26 cellular contexts compared by ENCODE assay signal in the genomic region with DNA sequence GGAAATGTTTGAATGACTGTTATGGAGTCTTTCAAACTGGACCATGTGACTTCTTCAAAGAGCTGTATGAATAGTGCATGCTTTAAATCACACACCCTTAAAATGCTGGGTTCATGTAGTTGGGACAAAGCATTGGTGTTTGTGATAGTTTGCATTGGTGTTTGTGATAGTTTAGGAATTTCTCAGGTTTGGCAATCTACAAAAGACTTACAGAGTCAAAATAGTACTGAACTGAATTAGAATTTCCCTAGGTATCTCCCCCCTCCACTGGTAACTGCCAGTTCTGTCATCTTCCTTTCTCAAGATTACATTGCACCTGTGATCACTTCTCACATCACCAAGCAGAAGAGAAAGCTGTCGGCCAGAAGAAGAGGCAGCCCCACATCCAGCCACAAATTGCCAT.
DNase-seq lines count a peak whose midpoint lies in the region; ATAC-seq, FAIRE-seq and TF ChIP-seq lines count a peak whose summit lies in the region.
"Had no signal": no experiment of that assay in that cellular context is flagged by ENCODE, and none has a peak within 500 bp of the region (broad histone marks: within the 10 kb centered on the region; RNA-seq: fewer than 3 reads in every experiment).

No MANE protein-coding gene starts in this region.

- no peak for FAIRE-seq in HTR-8/SVneo (lab: Jason Lieb, UNC)
- FAIRE-seq: astrocyte, GM18507, pancreas had no signal

- H3K79me2 ChIP-seq in DND-41 (ENCODE audit: insufficient read depth, low read length) (no peaks in the 10 kb centered on the region), smooth muscle cell (ENCODE audit: low read depth) (no peaks in the 10 kb centered on the region)

- H3K27me3 ChIP-seq in DND-41 (ENCODE audit: insufficient read depth, low read length, poor library complexity) (no peaks in the 10 kb centered on the region), smooth muscle cell (ENCODE audit: low read depth) (no peaks in the 10 kb centered on the region)
- H3K27me3 ChIP-seq: pancreas, upper lobe of left lung had no signal

- no peak overlapping the region for H3K4me3 Mint-ChIP-seq in activated CD4-positive, alpha-beta memory T cell treated with anti-CD3 and anti-CD28 coated beads for 36 hours
- H3K4me3 Mint-ChIP-seq: CD8-positive, alpha-beta memory T cell; naive thymus-derived CD8-positive, alpha-beta T cell had no signal

- H2AFZ ChIP-seq in DND-41 (ENCODE audit: low read depth, low read length): peak overlapping the region; percentile 63
- no peak overlapping the region for H2AFZ ChIP-seq in smooth muscle cell (ENCODE audit: low read depth)

- H3K4me2 ChIP-seq in DND-41 (ENCODE audit: insufficient read depth, low read length) (peak overlapping the region; percentile 22), smooth muscle cell (no peak overlapping the region)

- H3K4me1 Mint-ChIP-seq in activated CD4-positive, alpha-beta memory T cell treated with anti-CD3 and anti-CD28 coated beads for 36 hours (ENCODE audit: low read depth): peaks cover 41% of the 10 kb centered on the region

- H3K27me3 Mint-ChIP-seq in activated CD4-positive, alpha-beta memory T cell treated with anti-CD3 and anti-CD28 coated beads for 36 hours: peaks cover 4% of the 10 kb centered on the region
- H3K27me3 Mint-ChIP-seq: CD8-positive, alpha-beta memory T cell; naive thymus-derived CD8-positive, alpha-beta T cell had no signal

- no peaks in the 10 kb centered on the region for H4K20me1 ChIP-seq in DND-41 (ENCODE audit: insufficient read depth, low read length)
- no peaks in the 10 kb centered on the region for H4K20me1 ChIP-seq in smooth muscle cell (ENCODE audit: low read depth)

- H3K27ac ChIP-seq in DND-41 (ENCODE audit: low read length) (peak overlapping the region; percentile 75), smooth muscle cell (ENCODE audit: low read depth) (no peak overlapping the region)
- H3K27ac ChIP-seq: esophagus muscularis mucosa, gastroesophageal sphincter, pancreas, upper lobe of left lung had no signal

- ATAC-seq in DND-41 (ENCODE audit: insufficient read depth, low read depth) (peak; percentile 88), GM18511 (IDR thresholded peaks at IDR 0.05; ENCODE audit: unreplicated experiment) (peak; percentile 61), HG02885 (IDR thresholded peaks at IDR 0.05; ENCODE audit: poor library complexity, unreplicated experiment) (peak; percentile 67), GM19397 (IDR thresholded peaks at IDR 0.05; ENCODE audit: unreplicated experiment) (no peak)
- ATAC-seq: gastroesophageal sphincter; naive thymus-derived CD8-positive, alpha-beta T cell; pancreas; sciatic nerve had no signal

- peaks cover 11% of the 10 kb centered on the region for H3K9me3 Mint-ChIP-seq in activated CD4-positive, alpha-beta memory T cell treated with anti-CD3 and anti-CD28 coated beads for 36 hours
- H3K9me3 Mint-ChIP-seq: CD8-positive, alpha-beta memory T cell; naive thymus-derived CD8-positive, alpha-beta T cell had no signal

- H3K4me1 ChIP-seq in DND-41 (ENCODE audit: insufficient read depth, low read length): peaks cover 33% of the 10 kb centered on the region
- no peaks in the 10 kb centered on the region for H3K4me1 ChIP-seq in smooth muscle cell (ENCODE audit: low read depth)
- H3K4me1 ChIP-seq: gastroesophageal sphincter, pancreas, upper lobe of left lung had no signal

- WGBS in smooth muscle cell (ENCODE audit: low lambda C conversion rate): 71% methylated on average over 1 of the region's 1 CpG

- POLR2A ChIA-PET in activated CD4-positive, alpha-beta memory T cell treated with anti-CD3 and anti-CD28 coated beads for 36 hours (lab: Charles Lee): interaction anchor here (0.6 to 1.5 kb wide), 5 partner anchors 9 to 255 kb away, joined by 3 to 15 read pairs (median 4); no protein-coding TSS in a partner anchor

- H3K9ac ChIP-seq in DND-41 (ENCODE audit: low read depth, low read length): peak overlapping the region; percentile 26
- no peak overlapping the region for H3K9ac ChIP-seq in smooth muscle cell (ENCODE audit: low read depth)

- H3K27ac Mint-ChIP-seq in activated CD4-positive, alpha-beta memory T cell treated with anti-CD3 and anti-CD28 coated beads for 36 hours: peak overlapping the region; percentile 85

- TF ChIP-seq CTCF in DND-41 (IDR thresholded peaks at IDR 0.05; ENCODE audit: borderline replicate concordance, extremely low read depth, low read length, poor library complexity, severe bottlenecking) (peak; percentile 11), smooth muscle cell (IDR thresholded peaks at IDR 0.05; ENCODE audit: borderline replicate concordance, insufficient read depth, poor library complexity, severe bottlenecking) (no peak)

- H3K4me3 ChIP-seq in DND-41 (ENCODE audit: low read depth in 1 of 2, low read length in 2 of 2) (no peak overlapping the region), smooth muscle cell (no peak overlapping the region)
- H3K4me3 ChIP-seq: esophagus muscularis mucosa, gastroesophageal sphincter, pancreas, upper lobe of left lung had no signal

- no peaks in the 10 kb centered on the region for H3K9me3 ChIP-seq in DND-41 (ENCODE audit: insufficient read depth, low read length, severe bottlenecking)
- no peaks in the 10 kb centered on the region for H3K9me3 ChIP-seq in smooth muscle cell (replicated peaks; ENCODE audit: low read depth)
- H3K9me3 ChIP-seq: esophagus muscularis mucosa, gastroesophageal sphincter, pancreas, upper lobe of left lung had no signal

- no peaks in the 10 kb centered on the region for H3F3A ChIP-seq in smooth muscle cell (ENCODE audit: low read depth)

- H3K36me3 Mint-ChIP-seq in activated CD4-positive, alpha-beta memory T cell treated with anti-CD3 and anti-CD28 coated beads for 36 hours: peaks cover 6% of the 10 kb centered on the region
- H3K36me3 Mint-ChIP-seq: CD8-positive, alpha-beta memory T cell; naive thymus-derived CD8-positive, alpha-beta T cell had no signal

- H3K36me3 ChIP-seq in DND-41 (ENCODE audit: insufficient read depth, low read length) (no peaks in the 10 kb centered on the region), smooth muscle cell (ENCODE audit: low read depth) (no peaks in the 10 kb centered on the region)
- H3K36me3 ChIP-seq: esophagus muscularis mucosa, gastroesophageal sphincter, pancreas, upper lobe of left lung had no signal

- intact Hi-C loops in activated CD4-positive, alpha-beta memory T cell treated with anti-CD3 and anti-CD28 coated beads for 36 hours (cut with micrococcal nuclease): loop anchor here (1.0 to 2.0 kb wide), 6 partner anchors 10 to 261 kb away; partner anchors contain the start of gene GATA3

- CTCF ChIA-PET in activated CD4-positive, alpha-beta memory T cell treated with anti-CD3 and anti-CD28 coated beads for 36 hours (lab: Charles Lee): interaction anchor here (0.9 to 1.1 kb wide), 2 partner anchors 182 to 262 kb away, joined by 4 to 6 read pairs; no protein-coding TSS in a partner anchor

- DNase-seq in DND-41 (peak; percentile 43), NCI-H345 (lab: John Stamatoyannopoulos, UW) (no peak), smooth muscle cell (lab: John Stamatoyannopoulos, UW; ENCODE audit: unreplicated experiment) (no peak), HTR-8/SVneo (ENCODE audit: insufficient read length, low spot score) (no peak)
- peak; percentile 51 for DNase-seq in activated CD4-positive, alpha-beta memory T cell treated with anti-CD3 and anti-CD28 coated beads for 36 hours
- DNase-seq: CD8-positive, alpha-beta memory T cell; DMS79; effector CD4-positive, alpha-beta T cell; H7; mesendoderm; naive thymus-derived CD8-positive, alpha-beta T cell; NCI-H1417; NCI-H748 treated with DMSO at 0.1 percent for 48 hours; OCI-M1; pancreas; SHP77; stimulated activated naive CD4-positive, alpha-beta T cell; upper lobe of left lung had no signal

Comparison
In these comparisons a context has a peak if more than half of its experiments do, and no peak if none do; other contexts are left out.
1. DNase-seq: peak in DND-41 (single experiment) and activated CD4-positive, alpha-beta memory T cell treated with anti-CD3 and anti-CD28 coated beads for 36 hours (single experiment); none in NCI-H345 (single experiment), smooth muscle cell (single experiment) and HTR-8/SVneo (single experiment).